6 cellular contexts compared by ENCODE assay signal in genomic region chr5:122599000-122599399, GRCh38.
"Had no signal": no experiment of that assay in that cellular context is flagged by ENCODE, and none has a peak within 500 bp of the region (broad histone marks: within the 10 kb centered on the region; RNA-seq: fewer than 3 reads in every experiment).

No MANE protein-coding gene starts in this region.

- H3K4me3 Mint-ChIP-seq: GM23338 had no signal

- ATAC-seq: GM23338 had no signal

- DNase-seq: H9, HCEC 1CT, IMR-90, KBM-7 had no signal

- H3K27ac Mint-ChIP-seq: GM23338, H9 had no signal

- H2AFZ ChIP-seq: GM23338 had no signal

- H3K27ac ChIP-seq: KMS-11 had no signal

- H3K9ac ChIP-seq: KMS-11 had no signal

- H3K4me3 ChIP-seq: GM23338 had no signal

- H3K4me1 Mint-ChIP-seq: GM23338, H9 had no signal

- H3K4me2 ChIP-seq: GM23338, KMS-11 had no signal
